In the genomic region with DNA sequence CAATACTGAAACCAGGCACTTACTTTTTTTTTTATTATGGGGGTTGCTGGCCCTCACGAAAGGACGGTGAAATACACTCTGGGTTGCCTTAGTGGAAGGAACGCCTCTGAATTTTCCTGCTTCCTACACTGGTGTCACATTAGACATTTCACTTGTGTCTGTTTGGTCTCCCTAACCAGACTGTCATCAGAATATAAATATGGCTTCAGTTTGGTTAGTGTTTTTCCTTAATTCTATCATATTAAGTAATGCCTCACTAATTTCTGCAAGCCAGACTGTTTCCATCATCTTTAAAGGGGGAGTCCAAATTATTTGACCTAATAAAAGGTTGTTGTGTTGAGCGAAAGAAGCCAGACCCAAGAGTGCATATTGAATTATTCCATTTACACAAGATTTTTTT, we compare ENCODE assay signal across 1 cellular context.
TF ChIP-seq lines count a peak whose summit lies in the region.

No MANE protein-coding gene starts in this region.

TF ChIP-seq in A549, 52 proteins besides CTCF, POLR2A, EP300 and RAD21:
- TF ChIP-seq HOXA7 (CRISPR knock-in tag; IDR thresholded peaks at IDR 0.05) (no peak), HDAC2 (IDR thresholded peaks at IDR 0.05) (no peak), ZSCAN20 (CRISPR knock-in tag; IDR thresholded peaks at IDR 0.05) (no peak), CEBPB (IDR thresholded peaks at IDR 0.05) (no peak), SMC3 (IDR thresholded peaks at IDR 0.05) (no peak), RCOR1 (IDR thresholded peaks at IDR 0.05; ENCODE audit: low read depth, low read length) (no peak), GATA3 (IDR thresholded peaks at IDR 0.05; ENCODE audit: borderline replicate concordance) (no peak), EHF (CRISPR knock-in tag; IDR thresholded peaks at IDR 0.05) (peak; percentile 74; the same call in 1 of the 2 replicates), HEYL (CRISPR knock-in tag; IDR thresholded peaks at IDR 0.05) (0 out of 2 replicates have a peak, but pooled peaks have one; percentile 66), JUNB (IDR thresholded peaks at IDR 0.05) (no peak), MAFK (IDR thresholded peaks at IDR 0.05; ENCODE audit: partially characterized antibody) (no peak), HOXB5 (CRISPR knock-in tag; IDR thresholded peaks at IDR 0.05) (peak; percentile 68; the same call in 1 of the 2 replicates), FOSB (CRISPR knock-in tag; IDR thresholded peaks at IDR 0.05) (no peak), JUN (IDR thresholded peaks at IDR 0.05) (no peak), SREBF2 (IDR thresholded peaks at IDR 0.05) (no peak), POLR2AphosphoS2 (conservative IDR thresholded peaks at IDR 0.05; ENCODE audit: low read length) (no peak), CBX2 (IDR thresholded peaks at IDR 0.05; ENCODE audit: borderline replicate concordance, low read depth) (no peak), MYC (IDR thresholded peaks at IDR 0.05; ENCODE audit: borderline replicate concordance, low read length) (no peak), FOXS1 (CRISPR knock-in tag; IDR thresholded peaks at IDR 0.05) (no peak), HOXB13 (CRISPR knock-in tag; IDR thresholded peaks at IDR 0.05; ENCODE audit: low read depth) (0 out of 2 replicates have a peak, but pooled peaks have one; percentile 67), NR3C1 (IDR thresholded peaks at IDR 0.05) (no peak), PHF8 (IDR thresholded peaks at IDR 0.05; ENCODE audit: borderline replicate concordance, low read depth) (no peak), NPAS2 (CRISPR knock-in tag; IDR thresholded peaks at IDR 0.05; ENCODE audit: borderline replicate concordance) (no peak), ZFP36 (IDR thresholded peaks at IDR 0.05; ENCODE audit: borderline replicate concordance, partially characterized antibody) (no peak), CHD2 (IDR thresholded peaks at IDR 0.05; ENCODE audit: low read length, partially characterized antibody) (no peak)
- TF ChIP-seq, protein P1, sequence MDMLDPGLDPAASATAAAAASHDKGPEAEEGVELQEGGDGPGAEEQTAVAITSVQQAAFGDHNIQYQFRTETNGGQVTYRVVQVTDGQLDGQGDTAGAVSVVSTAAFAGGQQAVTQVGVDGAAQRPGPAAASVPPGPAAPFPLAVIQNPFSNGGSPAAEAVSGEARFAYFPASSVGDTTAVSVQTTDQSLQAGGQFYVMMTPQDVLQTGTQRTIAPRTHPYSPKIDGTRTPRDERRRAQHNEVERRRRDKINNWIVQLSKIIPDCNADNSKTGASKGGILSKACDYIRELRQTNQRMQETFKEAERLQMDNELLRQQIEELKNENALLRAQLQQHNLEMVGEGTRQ (IDR thresholded peaks at IDR 0.05): no peak
- TF ChIP-seq, protein P2, sequence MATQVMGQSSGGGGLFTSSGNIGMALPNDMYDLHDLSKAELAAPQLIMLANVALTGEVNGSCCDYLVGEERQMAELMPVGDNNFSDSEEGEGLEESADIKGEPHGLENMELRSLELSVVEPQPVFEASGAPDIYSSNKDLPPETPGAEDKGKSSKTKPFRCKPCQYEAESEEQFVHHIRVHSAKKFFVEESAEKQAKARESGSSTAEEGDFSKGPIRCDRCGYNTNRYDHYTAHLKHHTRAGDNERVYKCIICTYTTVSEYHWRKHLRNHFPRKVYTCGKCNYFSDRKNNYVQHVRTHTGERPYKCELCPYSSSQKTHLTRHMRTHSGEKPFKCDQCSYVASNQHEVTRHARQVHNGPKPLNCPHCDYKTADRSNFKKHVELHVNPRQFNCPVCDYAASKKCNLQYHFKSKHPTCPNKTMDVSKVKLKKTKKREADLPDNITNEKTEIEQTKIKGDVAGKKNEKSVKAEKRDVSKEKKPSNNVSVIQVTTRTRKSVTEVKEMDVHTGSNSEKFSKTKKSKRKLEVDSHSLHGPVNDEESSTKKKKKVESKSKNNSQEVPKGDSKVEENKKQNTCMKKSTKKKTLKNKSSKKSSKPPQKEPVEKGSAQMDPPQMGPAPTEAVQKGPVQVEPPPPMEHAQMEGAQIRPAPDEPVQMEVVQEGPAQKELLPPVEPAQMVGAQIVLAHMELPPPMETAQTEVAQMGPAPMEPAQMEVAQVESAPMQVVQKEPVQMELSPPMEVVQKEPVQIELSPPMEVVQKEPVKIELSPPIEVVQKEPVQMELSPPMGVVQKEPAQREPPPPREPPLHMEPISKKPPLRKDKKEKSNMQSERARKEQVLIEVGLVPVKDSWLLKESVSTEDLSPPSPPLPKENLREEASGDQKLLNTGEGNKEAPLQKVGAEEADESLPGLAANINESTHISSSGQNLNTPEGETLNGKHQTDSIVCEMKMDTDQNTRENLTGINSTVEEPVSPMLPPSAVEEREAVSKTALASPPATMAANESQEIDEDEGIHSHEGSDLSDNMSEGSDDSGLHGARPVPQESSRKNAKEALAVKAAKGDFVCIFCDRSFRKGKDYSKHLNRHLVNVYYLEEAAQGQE (IDR thresholded peaks at IDR 0.05): no peak
- TF ChIP-seq, protein P3, sequence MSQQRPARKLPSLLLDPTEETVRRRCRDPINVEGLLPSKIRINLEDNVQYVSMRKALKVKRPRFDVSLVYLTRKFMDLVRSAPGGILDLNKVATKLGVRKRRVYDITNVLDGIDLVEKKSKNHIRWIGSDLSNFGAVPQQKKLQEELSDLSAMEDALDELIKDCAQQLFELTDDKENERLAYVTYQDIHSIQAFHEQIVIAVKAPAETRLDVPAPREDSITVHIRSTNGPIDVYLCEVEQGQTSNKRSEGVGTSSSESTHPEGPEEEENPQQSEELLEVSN (IDR thresholded peaks at IDR 0.05; ENCODE audit: borderline replicate concordance, low read depth): no peak
- TF ChIP-seq, protein P4, sequence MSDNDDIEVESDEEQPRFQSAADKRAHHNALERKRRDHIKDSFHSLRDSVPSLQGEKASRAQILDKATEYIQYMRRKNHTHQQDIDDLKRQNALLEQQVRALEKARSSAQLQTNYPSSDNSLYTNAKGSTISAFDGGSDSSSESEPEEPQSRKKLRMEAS (IDR thresholded peaks at IDR 0.05): no peak
- TF ChIP-seq, protein P5, sequence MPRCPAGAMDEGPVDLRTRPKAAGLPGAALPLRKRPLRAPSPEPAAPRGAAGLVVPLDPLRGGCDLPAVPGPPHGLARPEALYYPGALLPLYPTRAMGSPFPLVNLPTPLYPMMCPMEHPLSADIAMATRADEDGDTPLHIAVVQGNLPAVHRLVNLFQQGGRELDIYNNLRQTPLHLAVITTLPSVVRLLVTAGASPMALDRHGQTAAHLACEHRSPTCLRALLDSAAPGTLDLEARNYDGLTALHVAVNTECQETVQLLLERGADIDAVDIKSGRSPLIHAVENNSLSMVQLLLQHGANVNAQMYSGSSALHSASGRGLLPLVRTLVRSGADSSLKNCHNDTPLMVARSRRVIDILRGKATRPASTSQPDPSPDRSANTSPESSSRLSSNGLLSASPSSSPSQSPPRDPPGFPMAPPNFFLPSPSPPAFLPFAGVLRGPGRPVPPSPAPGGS (IDR thresholded peaks at IDR 0.05): no peak
- TF ChIP-seq, protein P6, sequence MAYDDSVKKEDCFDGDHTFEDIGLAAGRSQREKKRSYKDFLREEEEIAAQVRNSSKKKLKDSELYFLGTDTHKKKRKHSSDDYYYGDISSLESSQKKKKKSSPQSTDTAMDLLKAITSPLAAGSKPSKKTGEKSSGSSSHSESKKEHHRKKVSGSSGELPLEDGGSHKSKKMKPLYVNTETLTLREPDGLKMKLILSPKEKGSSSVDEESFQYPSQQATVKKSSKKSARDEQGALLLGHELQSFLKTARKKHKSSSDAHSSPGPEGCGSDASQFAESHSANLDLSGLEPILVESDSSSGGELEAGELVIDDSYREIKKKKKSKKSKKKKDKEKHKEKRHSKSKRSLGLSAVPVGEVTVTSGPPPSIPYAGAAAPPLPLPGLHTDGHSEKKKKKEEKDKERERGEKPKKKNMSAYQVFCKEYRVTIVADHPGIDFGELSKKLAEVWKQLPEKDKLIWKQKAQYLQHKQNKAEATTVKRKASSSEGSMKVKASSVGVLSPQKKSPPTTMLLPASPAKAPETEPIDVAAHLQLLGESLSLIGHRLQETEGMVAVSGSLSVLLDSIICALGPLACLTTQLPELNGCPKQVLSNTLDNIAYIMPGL (CRISPR knock-in tag; IDR thresholded peaks at IDR 0.05; ENCODE audit: borderline replicate concordance): no peak; the same call in 1 of the 2 replicates
- TF ChIP-seq, protein P7, sequence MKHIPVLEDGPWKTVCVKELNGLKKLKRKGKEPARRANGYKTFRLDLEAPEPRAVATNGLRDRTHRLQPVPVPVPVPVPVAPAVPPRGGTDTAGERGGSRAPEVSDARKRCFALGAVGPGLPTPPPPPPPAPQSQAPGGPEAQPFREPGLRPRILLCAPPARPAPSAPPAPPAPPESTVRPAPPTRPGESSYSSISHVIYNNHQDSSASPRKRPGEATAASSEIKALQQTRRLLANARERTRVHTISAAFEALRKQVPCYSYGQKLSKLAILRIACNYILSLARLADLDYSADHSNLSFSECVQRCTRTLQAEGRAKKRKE (CRISPR knock-in tag; IDR thresholded peaks at IDR 0.05; ENCODE audit: low read depth): peak; percentile 10; the same call in 1 of the 2 replicates
- TF ChIP-seq, protein P8, sequence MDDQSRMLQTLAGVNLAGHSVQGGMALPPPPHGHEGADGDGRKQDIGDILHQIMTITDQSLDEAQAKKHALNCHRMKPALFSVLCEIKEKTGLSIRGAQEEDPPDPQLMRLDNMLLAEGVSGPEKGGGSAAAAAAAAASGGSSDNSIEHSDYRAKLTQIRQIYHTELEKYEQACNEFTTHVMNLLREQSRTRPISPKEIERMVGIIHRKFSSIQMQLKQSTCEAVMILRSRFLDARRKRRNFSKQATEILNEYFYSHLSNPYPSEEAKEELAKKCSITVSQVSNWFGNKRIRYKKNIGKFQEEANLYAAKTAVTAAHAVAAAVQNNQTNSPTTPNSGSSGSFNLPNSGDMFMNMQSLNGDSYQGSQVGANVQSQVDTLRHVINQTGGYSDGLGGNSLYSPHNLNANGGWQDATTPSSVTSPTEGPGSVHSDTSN (IDR thresholded peaks at IDR 0.05): no peak
